Comparison of ENCODE assay signal across 26 cellular contexts in genomic region chr3:49456417-49456816, GRCh38. TPM values are rescaled to one million over a fixed set of nuclear protein-coding genes. Genes with fewer than 3 reads are reported as not detected.
A peak's percentile ranks its signal among the peaks of the same experiment; 100 is the strongest.
DNase-seq lines count a peak whose midpoint lies in the region; ATAC-seq and TF ChIP-seq lines count a peak whose summit lies in the region.
"Had no signal": no experiment of that assay in that cellular context is flagged by ENCODE, and none has a peak within 500 bp of the region (broad histone marks: within the 10 kb centered on the region; RNA-seq: fewer than 3 reads in every experiment).

No MANE protein-coding gene starts in this region.

- DNase-seq in left ventricle myocardium inferior (no peak), Right ventricle myocardium superior (no peak), M059J (ENCODE audit: low read depth) (peak; percentile 38), cardiac fibroblast (ENCODE audit: low read depth in 2 of 2) (peak; percentile 30 to 33), trophoblast cell (peak in 1 of 2 donors; percentile 82), left lung (no peak), DMS 273 treated with DMSO at 0.1 percent for 48 hours (lab: John Stamatoyannopoulos, UW) (no peak)
- DNase-seq in activated CD4-positive, alpha-beta memory T cell treated with anti-CD3 and anti-CD28 coated beads for 36 hours = no peak
- DNase-seq: activated CD4-positive, CD25-positive, alpha-beta regulatory T cell treated with anti-CD3 and anti-CD28 coated beads, Interleukin-2, amount 50 U/mL, for 72 hours; activated effector memory CD4-positive, alpha-beta T cell treated with anti-CD3 and anti-CD28 coated beads, Interleukin-2, amount 50 U/mL, for 16 hours; activated naive CD8-positive, alpha-beta T cell treated with anti-CD3 and anti-CD28 coated beads, Interleukin-2, amount 10 ng/mL, durations not matched to agents 7 days and 5 days; COR-L47; DMS79; kidney; NCI-H1092 treated with DMSO at 0.1 percent for 48 hours; NCI-H187; NCI-H2171 treated with DMSO at 0.1 percent for 48 hours; NCI-H524 treated with DMSO at 0.1 percent for 48 hours; spleen; T-helper 17 cell; tibial artery had no signal

- CTCF ChIA-PET in activated CD4-positive, alpha-beta memory T cell treated with anti-CD3 and anti-CD28 coated beads for 36 hours (lab: Charles Lee) = no interaction called here

- peak overlapping the region; percentile 2 for H4K91ac ChIP-seq in trophoblast cell (ENCODE audit: low read depth, low read length)

- no peaks in the 10 kb centered on the region for H3K27me3 Mint-ChIP-seq in activated CD4-positive, alpha-beta memory T cell treated with anti-CD3 and anti-CD28 coated beads for 36 hours
- H3K27me3 Mint-ChIP-seq: T-helper 17 cell had no signal

- H4K12ac ChIP-seq in trophoblast cell (ENCODE audit: low read depth, low read length) = no peak overlapping the region

- no peak overlapping the region for H3K23ac ChIP-seq in trophoblast cell (ENCODE audit: low read length)

- no peaks in the 10 kb centered on the region for H3K4me1 Mint-ChIP-seq in activated CD4-positive, alpha-beta memory T cell treated with anti-CD3 and anti-CD28 coated beads for 36 hours (ENCODE audit: low read depth)
- H3K4me1 Mint-ChIP-seq: activated naive CD8-positive, alpha-beta T cell treated with anti-CD3 and anti-CD28 coated beads, Interleukin-2, amount 10 ng/mL, durations not matched to agents 7 days and 5 days; T-helper 17 cell had no signal

- H3K4me3 Mint-ChIP-seq in activated CD4-positive, alpha-beta memory T cell treated with anti-CD3 and anti-CD28 coated beads for 36 hours = no peak overlapping the region
- H3K4me3 Mint-ChIP-seq: activated naive CD8-positive, alpha-beta T cell treated with anti-CD3 and anti-CD28 coated beads, Interleukin-2, amount 10 ng/mL, durations not matched to agents 7 days and 5 days; T-helper 17 cell had no signal

- H2BK120ac ChIP-seq in trophoblast cell (ENCODE audit: insufficient read depth, low read length, poor library complexity) = peak overlapping the region; percentile 8

- POLR2A ChIA-PET in activated CD4-positive, alpha-beta memory T cell treated with anti-CD3 and anti-CD28 coated beads for 36 hours (lab: Charles Lee) = no interaction called here

- no peak overlapping the region for H3K27ac Mint-ChIP-seq in activated CD4-positive, alpha-beta memory T cell treated with anti-CD3 and anti-CD28 coated beads for 36 hours
- H3K27ac Mint-ChIP-seq: activated naive CD8-positive, alpha-beta T cell treated with anti-CD3 and anti-CD28 coated beads, Interleukin-2, amount 10 ng/mL, durations not matched to agents 7 days and 5 days; T-helper 17 cell had no signal

- peaks cover 43% of the 10 kb centered on the region for H3K4me1 ChIP-seq in left ventricle myocardium inferior
- H3K4me1 ChIP-seq in trophoblast cell (ENCODE audit: control insufficient read depth in 1 of 2, insufficient read depth in 2 of 2, low read length in 2 of 2) = peaks cover 38 to 42% of the 10 kb centered on the region in 2 experiments
- peaks cover 5 to 14% of the 10 kb centered on the region in 2 donors for H3K4me1 ChIP-seq in left lung
- H3K4me1 ChIP-seq: parathyroid adenoma, spleen had no signal

- H3K36me3 ChIP-seq in left ventricle myocardium inferior (no peaks in the 10 kb centered on the region), trophoblast cell (ENCODE audit: control insufficient read depth in 1 of 2, insufficient read depth in 2 of 2, low read length in 2 of 2) (no peaks in the 10 kb centered on the region), left lung (no peaks in the 10 kb centered on the region)
- H3K36me3 ChIP-seq: ascending aorta; BLaER1 treated with 17β-estradiol and CSF1 and Interleukin-3, amounts not matched to agents 10 nM and 100 nM; right atrium auricular region; spleen; tibial artery had no signal

- H3K4me2 ChIP-seq in trophoblast cell (ENCODE audit: low read length) = no peak overlapping the region
- H3K4me2 ChIP-seq: BLaER1 treated with 17β-estradiol and CSF1 and Interleukin-3, amounts not matched to agents 10 nM and 100 nM had no signal

- no peak overlapping the region for H3K18ac ChIP-seq in trophoblast cell (ENCODE audit: low read length)

- H4K8ac ChIP-seq in trophoblast cell (ENCODE audit: low read depth, low read length) = no peak overlapping the region

- no CpG with 5 or more reads among the region's 2 CpGs for WGBS in trophoblast cell (ENCODE audit: extremely low coverage, insufficient coverage, insufficient read length)

- H3K14ac ChIP-seq in trophoblast cell (ENCODE audit: low read length) = peak overlapping the region; percentile 1

- H3K4ac ChIP-seq in trophoblast cell (ENCODE audit: low read depth, low read length) = no peak overlapping the region

- peaks cover 7% of the 10 kb centered on the region for H3K79me2 ChIP-seq in trophoblast cell (ENCODE audit: control insufficient read depth, insufficient read depth, low read length, poor library complexity)
- H3K79me2 ChIP-seq: parathyroid adenoma had no signal

- TF ChIP-seq CTCF in left ventricle myocardium inferior (IDR thresholded peaks at IDR 0.05; ENCODE audit: borderline replicate concordance) = no peak
- TF ChIP-seq CTCF in cardiac fibroblast (IDR thresholded peaks at IDR 0.05; ENCODE audit: low read depth, low read length) = no peak
- no peak for TF ChIP-seq CTCF in left lung (IDR thresholded peaks at IDR 0.05)

- H3K9me3 Mint-ChIP-seq in activated CD4-positive, alpha-beta memory T cell treated with anti-CD3 and anti-CD28 coated beads for 36 hours = no peaks in the 10 kb centered on the region
- H3K9me3 Mint-ChIP-seq: activated naive CD8-positive, alpha-beta T cell treated with anti-CD3 and anti-CD28 coated beads, Interleukin-2, amount 10 ng/mL, durations not matched to agents 7 days and 5 days had no signal

- peaks cover 37% of the 10 kb centered on the region for H3K79me1 ChIP-seq in trophoblast cell (ENCODE audit: low read length)

- no peak for ATAC-seq in Right ventricle myocardium superior (ENCODE audit: poor library complexity)
- no peak for ATAC-seq in left lung
- ATAC-seq: T-helper 17 cell had no signal

- H3K27me3 ChIP-seq in left ventricle myocardium inferior (ENCODE audit: low read depth) = no peaks in the 10 kb centered on the region
- no peaks in the 10 kb centered on the region for H3K27me3 ChIP-seq in trophoblast cell (ENCODE audit: insufficient read depth, low read length)
- H3K27me3 ChIP-seq in left lung = no peaks in the 10 kb centered on the region
- H3K27me3 ChIP-seq: ascending aorta; BLaER1 treated with 17β-estradiol and CSF1 and Interleukin-3, amounts not matched to agents 10 nM and 100 nM; right atrium auricular region; spleen; tibial artery had no signal

- intact Hi-C loops in left ventricle myocardium inferior (cut with micrococcal nuclease) = no loop called here
- intact Hi-C loops in Right ventricle myocardium superior (cut with DNase I) = loop anchor here (10.0 kb wide), 1 partner anchor 282 kb away; the partner anchor contains the start of gene KLHDC8B
- intact Hi-C loops in left lung (cut with DNase I) = no loop called here
- intact Hi-C loops in activated CD4-positive, alpha-beta memory T cell treated with anti-CD3 and anti-CD28 coated beads for 36 hours (cut with micrococcal nuclease) = no loop called here

- H3K36me3 Mint-ChIP-seq in activated CD4-positive, alpha-beta memory T cell treated with anti-CD3 and anti-CD28 coated beads for 36 hours = no peaks in the 10 kb centered on the region
- H3K36me3 Mint-ChIP-seq: activated naive CD8-positive, alpha-beta T cell treated with anti-CD3 and anti-CD28 coated beads, Interleukin-2, amount 10 ng/mL, durations not matched to agents 7 days and 5 days had no signal

- H2AFZ ChIP-seq in trophoblast cell (ENCODE audit: insufficient read depth, low read length, poor library complexity) = no peak overlapping the region
- H2AFZ ChIP-seq: parathyroid adenoma had no signal

- H3K27ac ChIP-seq in left ventricle myocardium inferior (replicated peaks) = peak overlapping the region; percentile 72
- H3K27ac ChIP-seq in trophoblast cell (ENCODE audit: low read depth, low read length) = no peak overlapping the region
- no peak overlapping the region for H3K27ac ChIP-seq in left lung
- H3K27ac ChIP-seq: BLaER1 treated with 17β-estradiol and CSF1 and Interleukin-3, amounts not matched to agents 10 nM and 100 nM; parathyroid adenoma; right atrium auricular region had no signal

- H3K9me3 ChIP-seq in left ventricle myocardium inferior (replicated peaks) (no peaks in the 10 kb centered on the region), trophoblast cell (ENCODE audit: insufficient read depth, low read depth, low read length) (no peaks in the 10 kb centered on the region), left lung (no peaks in the 10 kb centered on the region)
- H3K9me3 ChIP-seq: ascending aorta; BLaER1 treated with 17β-estradiol and CSF1 and Interleukin-3, amounts not matched to agents 10 nM and 100 nM; right atrium auricular region; spleen; tibial artery had no signal

- peak overlapping the region; percentile 0 for H2BK12ac ChIP-seq in trophoblast cell (ENCODE audit: low read length)

- no peak overlapping the region for H3K9ac ChIP-seq in trophoblast cell (ENCODE audit: low read length)
- H3K9ac ChIP-seq: BLaER1 treated with 17β-estradiol and CSF1 and Interleukin-3, amounts not matched to agents 10 nM and 100 nM; parathyroid adenoma had no signal

- H3K4me3 ChIP-seq in left ventricle myocardium inferior (no peak overlapping the region), cardiac fibroblast (replicated peaks in 1 of 2; ENCODE audit: low read depth in 2 of 2, low read length in 2 of 2) (no peak overlapping the region), trophoblast cell (ENCODE audit: low read depth, low read length) (no peak overlapping the region), left lung (no peak overlapping the region)
- H3K4me3 ChIP-seq: ascending aorta; BLaER1 treated with 17β-estradiol and CSF1 and Interleukin-3, amounts not matched to agents 10 nM and 100 nM; lung; right atrium auricular region; spleen; tibial artery had no signal

- H2BK5ac ChIP-seq in trophoblast cell (ENCODE audit: low read depth, low read length, poor library complexity) = peak overlapping the region; percentile 0

- H2AK5ac ChIP-seq in trophoblast cell (ENCODE audit: low read length) = no peak overlapping the region

RNA-seq across cellular contexts. Expression of gene DAG1, which starts 13.7 kb away (rescaled TPM):
- total RNA-seq in left ventricle myocardium inferior = 117 TPM
- 122 TPM for total RNA-seq in Right ventricle myocardium superior
- total RNA-seq in M059J (2014; rRNA removed; shearing (Covaris generic)) = 79.8 and 104 TPM in 2 replicates
- 255 and 272 TPM in 2 replicates for polyA plus RNA-seq in trophoblast cell (2013)
- 100 to 1,000 TPM in 1 of 2 donors, 10 to 100 TPM in 1; 87.9 to 116 TPM for total RNA-seq in left lung
- 1 to 10 TPM; 9.4 to 9.6 TPM for total RNA-seq in activated CD4-positive, alpha-beta memory T cell treated with anti-CD3 and anti-CD28 coated beads for 36 hours

RNA-seq across cellular contexts. Expression of gene NICN1, which starts 27.3 kb away (rescaled TPM):
- total RNA-seq in left ventricle myocardium inferior (19.4 TPM), Right ventricle myocardium superior (15.7 TPM), left lung (10 to 100 TPM; 17.1 to 23.4 TPM)
- 1.2 and 1.7 TPM in 2 replicates for total RNA-seq in M059J (2014; rRNA removed; shearing (Covaris generic))
- polyA plus RNA-seq in trophoblast cell (2013) = 11.3 and 12.5 TPM in 2 replicates
- total RNA-seq in activated CD4-positive, alpha-beta memory T cell treated with anti-CD3 and anti-CD28 coated beads for 36 hours = 10 to 100 TPM; 12.0 to 12.8 TPM

RNA-seq across cellular contexts. Expression of gene AMT, which starts 34.1 kb away (rescaled TPM):
- total RNA-seq in left ventricle myocardium inferior (29.0 TPM), Right ventricle myocardium superior (32.2 TPM), left lung (1 to 10 TPM; 5.9 to 8.8 TPM)
- total RNA-seq in M059J (2014; rRNA removed; shearing (Covaris generic)) = 0.12 and 0.32 TPM in 2 replicates
- 8.2 and 8.8 TPM in 2 replicates for polyA plus RNA-seq in trophoblast cell (2013)
- 1 to 10 TPM; 2.4 to 2.6 TPM for total RNA-seq in activated CD4-positive, alpha-beta memory T cell treated with anti-CD3 and anti-CD28 coated beads for 36 hours
- total RNA-seq: ascending aorta had no signal

RNA-seq across cellular contexts. Expression of gene TCTA, which starts 44.2 kb away (rescaled TPM):
- 17.7 TPM for total RNA-seq in left ventricle myocardium inferior
- 13.4 TPM for total RNA-seq in Right ventricle myocardium superior
- total RNA-seq in M059J (2014; rRNA removed; shearing (Covaris generic)) = 22.4 and 27.3 TPM in 2 replicates
- polyA plus RNA-seq in trophoblast cell (2013) = 6.3 and 6.5 TPM in 2 replicates
- 10 to 100 TPM; 37.2 to 41.5 TPM for total RNA-seq in left lung
- 10 to 100 TPM in 1 of 2 experiments, 1 to 10 TPM in 1; 9.5 to 10.9 TPM for total RNA-seq in activated CD4-positive, alpha-beta memory T cell treated with anti-CD3 and anti-CD28 coated beads for 36 hours

RNA-seq across cellular contexts. Expression of gene RHOA, which starts 44.6 kb away (rescaled TPM):
- total RNA-seq in left ventricle myocardium inferior (247 TPM), Right ventricle myocardium superior (255 TPM), left lung (100 to 1,000 TPM; 480 to 625 TPM)
- 398 and 500 TPM in 2 replicates for total RNA-seq in M059J (2014; rRNA removed; shearing (Covaris generic))
- polyA plus RNA-seq in trophoblast cell (2013) = 556 and 567 TPM in 2 replicates
- total RNA-seq in activated CD4-positive, alpha-beta memory T cell treated with anti-CD3 and anti-CD28 coated beads for 36 hours = 100 to 1,000 TPM; 497 to 514 TPM

Comparison
In these comparisons a context has a peak if more than half of its experiments do, and no peak if none do; other contexts are left out.
1. DNase-seq: peak in M059J (single experiment) and cardiac fibroblast (2 of 2); none in left ventricle myocardium inferior (single experiment), Right ventricle myocardium superior (single experiment), left lung (0 of 2), activated CD4-positive, alpha-beta memory T cell treated with anti-CD3 and anti-CD28 coated beads for 36 hours (single experiment) and DMS 273 treated with DMSO at 0.1 percent for 48 hours (single experiment).